Comparison of ENCODE assay signal across 14 cellular contexts in genomic region chr16:23432176-23433128, GRCh38. TPM values are rescaled to one million over a fixed set of nuclear protein-coding genes. Genes with fewer than 3 reads are reported as not detected.
DNase-seq lines count a peak whose midpoint lies in the region; ATAC-seq and TF ChIP-seq lines count a peak whose summit lies in the region.
"Had no signal": no experiment of that assay in that cellular context is flagged by ENCODE, and none has a peak within 500 bp of the region (broad histone marks: within the 10 kb centered on the region; RNA-seq: fewer than 3 reads in every experiment).

No MANE protein-coding gene starts in this region.

- DNase-seq in DMS79 (lab: John Stamatoyannopoulos, UW) (peak; percentile 34), HFFc6 (no peak), choroid plexus epithelial cell (ENCODE audit: low read depth) (peak; percentile 15), progenitor cell of endocrine pancreas (ENCODE audit: low spot score, unreplicated experiment) (no peak), NCI-H1436 treated with DMSO at 0.1 percent for 48 hours (lab: John Stamatoyannopoulos, UW) (no peak)
- DNase-seq in activated CD4-positive, alpha-beta memory T cell treated with anti-CD3 and anti-CD28 coated beads, Interleukin-2, amount 10 ng/mL, durations not matched to agents 7 days and 5 days, result no peak
- DNase-seq: activated CD4-positive, alpha-beta T cell treated with anti-CD3 and anti-CD28 coated beads for 48 hours; activated naive CD4-positive, alpha-beta T cell treated with anti-CD3 and anti-CD28 coated beads, Interleukin-2, amount 10 ng/mL, durations not matched to agents 7 days and 5 days; NCI-H187; NCI-H526; ovary; stimulated activated CD4-positive, alpha-beta T cell treated with anti-CD3 and anti-CD28 coated beads, Interleukin-4, amount 100 ng/mL, for 1 hour had no signal

- H3K4me3 Mint-ChIP-seq in HFFc6 (no peak overlapping the region), progenitor cell of endocrine pancreas (ENCODE audit: low read depth) (no peak overlapping the region)
- H3K4me3 Mint-ChIP-seq in activated CD4-positive, alpha-beta memory T cell treated with anti-CD3 and anti-CD28 coated beads, Interleukin-2, amount 10 ng/mL, durations not matched to agents 7 days and 5 days, result no peak overlapping the region
- H3K4me3 Mint-ChIP-seq: activated naive CD4-positive, alpha-beta T cell treated with anti-CD3 and anti-CD28 coated beads, Interleukin-2, amount 10 ng/mL, durations not matched to agents 7 days and 5 days had no signal

- H3K27me3 Mint-ChIP-seq in HFFc6 (ENCODE audit: insufficient read depth), result no peaks in the 10 kb centered on the region
- no peaks in the 10 kb centered on the region for H3K27me3 Mint-ChIP-seq in progenitor cell of endocrine pancreas
- H3K27me3 Mint-ChIP-seq in activated CD4-positive, alpha-beta memory T cell treated with anti-CD3 and anti-CD28 coated beads, Interleukin-2, amount 10 ng/mL, durations not matched to agents 7 days and 5 days, result no peaks in the 10 kb centered on the region
- H3K27me3 Mint-ChIP-seq: activated naive CD4-positive, alpha-beta T cell treated with anti-CD3 and anti-CD28 coated beads, Interleukin-2, amount 10 ng/mL, durations not matched to agents 7 days and 5 days had no signal

- TF ChIP-seq CTCF in HFFc6 (IDR thresholded peaks at IDR 0.05), result peak; percentile 58
- TF ChIP-seq CTCF in choroid plexus epithelial cell (conservative IDR thresholded peaks at IDR 0.05; ENCODE audit: low read depth, low read length), result peak; percentile 50
- no peak for TF ChIP-seq CTCF in progenitor cell of endocrine pancreas (IDR thresholded peaks at IDR 0.05; ENCODE audit: unreplicated experiment)

- H3K9me3 Mint-ChIP-seq in HFFc6, result no peaks in the 10 kb centered on the region
- no peaks in the 10 kb centered on the region for H3K9me3 Mint-ChIP-seq in progenitor cell of endocrine pancreas (ENCODE audit: low read depth)
- H3K9me3 Mint-ChIP-seq in activated CD4-positive, alpha-beta memory T cell treated with anti-CD3 and anti-CD28 coated beads, Interleukin-2, amount 10 ng/mL, durations not matched to agents 7 days and 5 days, result no peaks in the 10 kb centered on the region
- H3K9me3 Mint-ChIP-seq: activated naive CD4-positive, alpha-beta T cell treated with anti-CD3 and anti-CD28 coated beads, Interleukin-2, amount 10 ng/mL, durations not matched to agents 7 days and 5 days had no signal

- ATAC-seq in HG03378 (IDR thresholded peaks at IDR 0.05; ENCODE audit: unreplicated experiment), result no peak

- H3K36me3 Mint-ChIP-seq in HFFc6 (ENCODE audit: low read depth) (peaks cover 8% of the 10 kb centered on the region), progenitor cell of endocrine pancreas (ENCODE audit: insufficient read depth) (peaks cover 14% of the 10 kb centered on the region)
- peaks cover 27% of the 10 kb centered on the region for H3K36me3 Mint-ChIP-seq in activated CD4-positive, alpha-beta memory T cell treated with anti-CD3 and anti-CD28 coated beads, Interleukin-2, amount 10 ng/mL, durations not matched to agents 7 days and 5 days (ENCODE audit: low read depth)

- H3K27ac Mint-ChIP-seq in HFFc6, result no peak overlapping the region
- peak overlapping the region; percentile 82 for H3K27ac Mint-ChIP-seq in progenitor cell of endocrine pancreas
- no peak overlapping the region for H3K27ac Mint-ChIP-seq in activated CD4-positive, alpha-beta memory T cell treated with anti-CD3 and anti-CD28 coated beads, Interleukin-2, amount 10 ng/mL, durations not matched to agents 7 days and 5 days
- H3K27ac Mint-ChIP-seq: activated naive CD4-positive, alpha-beta T cell treated with anti-CD3 and anti-CD28 coated beads, Interleukin-2, amount 10 ng/mL, durations not matched to agents 7 days and 5 days had no signal

- H3K4me3 ChIP-seq in choroid plexus epithelial cell (ENCODE audit: low read depth, low read length), result no peak overlapping the region
- H3K4me3 ChIP-seq: ovary, skin epidermis had no signal

- CTCF ChIA-PET in activated CD4-positive, alpha-beta memory T cell treated with anti-CD3 and anti-CD28 coated beads, Interleukin-2, amount 10 ng/mL, durations not matched to agents 7 days and 5 days (lab: Charles Lee), result interaction anchor here (0.5 to 6.5 kb wide), 6 partner anchors 17 to 539 kb away, joined by 3 to 100 read pairs (median 4); partner anchors contain the start of gene SCNN1G

- H3K4me1 Mint-ChIP-seq in HFFc6 (ENCODE audit: low read depth) (no peaks in the 10 kb centered on the region), progenitor cell of endocrine pancreas (ENCODE audit: low read depth) (peaks cover 2% of the 10 kb centered on the region)
- peaks cover 3% of the 10 kb centered on the region for H3K4me1 Mint-ChIP-seq in activated CD4-positive, alpha-beta memory T cell treated with anti-CD3 and anti-CD28 coated beads, Interleukin-2, amount 10 ng/mL, durations not matched to agents 7 days and 5 days

- POLR2A ChIA-PET in activated CD4-positive, alpha-beta memory T cell treated with anti-CD3 and anti-CD28 coated beads, Interleukin-2, amount 10 ng/mL, durations not matched to agents 7 days and 5 days (lab: Charles Lee), result no interaction called here

RNA-seq across cellular contexts. Expression of gene COG7, which starts 20.5 kb away (rescaled TPM):
- total RNA-seq in HFFc6 (2021; fragmentation: NEBNext Ultra II Directional; extraction: Animal tissue kit (Norgen Biotek cat#: 25700)), result 10 to 100 TPM; 17.7 to 21.2 (median 19.7) TPM
- 24.9 and 28.3 TPM in 2 replicates for total RNA-seq in progenitor cell of endocrine pancreas
- total RNA-seq in activated CD4-positive, alpha-beta memory T cell treated with anti-CD3 and anti-CD28 coated beads, Interleukin-2, amount 10 ng/mL, durations not matched to agents 7 days and 5 days, result 10 to 100 TPM; 18.0 to 19.0 TPM

Comparison
In these comparisons a context has a peak if more than half of its experiments do, and no peak if none do; other contexts are left out.
1. DNase-seq: peak in DMS79 (single experiment) and choroid plexus epithelial cell (single experiment); none in HFFc6 (single experiment), progenitor cell of endocrine pancreas (single experiment), activated CD4-positive, alpha-beta memory T cell treated with anti-CD3 and anti-CD28 coated beads, Interleukin-2, amount 10 ng/mL, durations not matched to agents 7 days and 5 days (single experiment) and NCI-H1436 treated with DMSO at 0.1 percent for 48 hours (single experiment).